Comparison of ENCODE assay signal across 20 cellular contexts in genomic region chr11:48134221-48134922, GRCh38.
"Had no signal": no experiment of that assay in that cellular context is flagged by ENCODE, and none has a peak within 500 bp of the region (broad histone marks: within the 10 kb centered on the region; RNA-seq: fewer than 3 reads in every experiment).

No MANE protein-coding gene starts in this region.

- H3K9me3 ChIP-seq: SJSA1 had no signal

- H3K27ac Mint-ChIP-seq: activated CD8-positive, alpha-beta T cell treated with anti-CD3 and anti-CD28 coated beads for 36 hours; brain; T-helper 17 cell had no signal

- H3K4me1 Mint-ChIP-seq: brain had no signal

- ATAC-seq: activated CD8-positive, alpha-beta T cell treated with anti-CD3 and anti-CD28 coated beads for 36 hours; activated T-cell treated with anti-CD3 and anti-CD28 coated beads, Interleukin-2, amount 50 U/mL, for 72 hours; PC-3; T-helper 17 cell had no signal

- DNase-seq: activated CD4-positive, alpha-beta T cell treated with anti-CD3 and anti-CD28 coated beads for 4 hours; activated CD8-positive, alpha-beta memory T cell treated with anti-CD3 and anti-CD28 coated beads, Interleukin-2, amount 50 U/mL, for 4 hours; activated CD8-positive, alpha-beta T cell treated with anti-CD3 and anti-CD28 coated beads for 36 hours; activated naive CD4-positive, alpha-beta T cell treated with anti-CD3 and anti-CD28 coated beads, Interleukin-2, amount 50 U/mL, for 16 hours; activated T-cell treated with anti-CD3 and anti-CD28 coated beads, Interleukin-2, amount 50 U/mL, for 72 hours; amygdala; Kasumi-1; KBM-7; NCI-H146; NCI-H187 treated with DMSO at 0.1 percent for 48 hours; NCI-H2081 treated with DMSO at 0.1 percent for 48 hours; NCI-H446; NCI-H524; PC-3; SHP77; T-helper 17 cell; T-helper 9 cell had no signal

- H3K4me3 Mint-ChIP-seq: activated CD8-positive, alpha-beta T cell treated with anti-CD3 and anti-CD28 coated beads for 36 hours; activated T-cell treated with anti-CD3 and anti-CD28 coated beads, Interleukin-2, amount 50 U/mL, for 72 hours; brain; central memory CD8-positive, alpha-beta T cell; T-helper 17 cell had no signal

- H3K27ac ChIP-seq: SJSA1 had no signal

- H3K4me3 ChIP-seq: SJSA1 had no signal

- H3K27me3 Mint-ChIP-seq: activated CD8-positive, alpha-beta T cell treated with anti-CD3 and anti-CD28 coated beads for 36 hours; brain; central memory CD8-positive, alpha-beta T cell; T-helper 17 cell had no signal

- H3K9me3 Mint-ChIP-seq: activated CD8-positive, alpha-beta T cell treated with anti-CD3 and anti-CD28 coated beads for 36 hours; activated T-cell treated with anti-CD3 and anti-CD28 coated beads, Interleukin-2, amount 50 U/mL, for 72 hours; brain; central memory CD8-positive, alpha-beta T cell had no signal

- H3K27me3 ChIP-seq: SJSA1 had no signal

- H3K4me1 ChIP-seq: SJSA1 had no signal
